In genomic region chr7:954330-955238, GRCh38 we compare ENCODE assay signal across 8 cellular contexts. TPM values are rescaled to one million over a fixed set of nuclear protein-coding genes. Genes with fewer than 3 reads are reported as not detected.
DNase-seq lines count a peak whose midpoint lies in the region; ATAC-seq and TF ChIP-seq lines count a peak whose summit lies in the region.

Gene ADAP1, minus strand, starts transcription at chr7:954680. Its CDS starts 203 bp downstream, at chr7:954477.

- H3K27ac ChIP-seq in RWPE2 (ENCODE audit: poor library complexity, severe bottlenecking) (peak within 1 kb of the TSS; percentile 65), iPS DF 6.9 (ENCODE audit: low read length) (no peak within 1 kb of the TSS)

- intact Hi-C loops in sciatic nerve (cut with DNase I) = loop anchor here (5.0 kb wide), 1 partner anchor 47 kb away; no protein-coding TSS in a partner anchor

- WGBS in iPS DF 6.9 (ENCODE audit: insufficient coverage, insufficient read length) = no CpG with 5 or more reads among the region's 115 CpGs

- no peaks in the 10 kb centered on the region for H3K36me3 ChIP-seq in RWPE2 (ENCODE audit: low read depth)
- no peaks in the 10 kb centered on the region for H3K36me3 ChIP-seq in iPS DF 6.9 (ENCODE audit: control insufficient read depth, insufficient read depth, low read length)

- DNase-seq in GM12865 (ENCODE audit: low read depth) (peak; percentile 86), RWPE2 (ENCODE audit: low spot score) (peak; percentile 54), iPS DF 6.9 (ENCODE audit: low read depth, low spot score) (no peak), sciatic nerve (ENCODE audit: low spot score) (no peak), NCI-H774 (lab: John Stamatoyannopoulos, UW) (no peak), SK-N-DZ (ENCODE audit: low spot score) (no peak)
- DNase-seq in activated naive CD8-positive, alpha-beta T cell treated with anti-CD3 and anti-CD28 coated beads, Interleukin-2, amount 50 U/mL, for 16 hours (ENCODE audit: low read depth, low spot score) = peak; percentile 27

- H3K4me1 ChIP-seq in RWPE2 (ENCODE audit: insufficient read depth, poor library complexity, severe bottlenecking) (peaks cover 5% of the 10 kb centered on the region), iPS DF 6.9 (ENCODE audit: control insufficient read depth, insufficient read depth, low read length) (peaks cover 4% of the 10 kb centered on the region; the same call in 1 of the 2 replicates)

- peak; percentile 64 for TF ChIP-seq CTCF in GM12865 (IDR thresholded peaks at IDR 0.05; ENCODE audit: insufficient read depth, low read depth, low read length, missing control alignments)
- TF ChIP-seq CTCF in RWPE2 (IDR thresholded peaks at IDR 0.05; ENCODE audit: poor library complexity, severe bottlenecking) = peak; percentile 91

- peak within 1 kb of the TSS; percentile 62 for H3K4me3 ChIP-seq in GM12865 (ENCODE audit: low read depth, low read length)
- peak within 1 kb of the TSS; percentile 98 for H3K4me3 ChIP-seq in RWPE2 (ENCODE audit: severe bottlenecking)
- H3K4me3 ChIP-seq in iPS DF 6.9 (ENCODE audit: low read length) = peak within 1 kb of the TSS; percentile 26; the same call in 1 of the 2 replicates

- H3K9me3 ChIP-seq in RWPE2 (ENCODE audit: severe bottlenecking) = no peaks in the 10 kb centered on the region
- H3K9me3 ChIP-seq in iPS DF 6.9 (ENCODE audit: control insufficient read depth, insufficient read depth, low read length) = no peaks in the 10 kb centered on the region

- ATAC-seq in HG02623 (IDR thresholded peaks at IDR 0.05; ENCODE audit: unreplicated experiment) = peak; percentile 43
- peak; percentile 55 for ATAC-seq in RWPE2 (ENCODE audit: low read depth)
- ATAC-seq in sciatic nerve = no peak

- H3K27me3 ChIP-seq in RWPE2 (ENCODE audit: insufficient read depth, poor library complexity, severe bottlenecking) (no peaks in the 10 kb centered on the region), iPS DF 6.9 (ENCODE audit: control insufficient read depth, insufficient read depth, low read length) (peaks cover 2% of the 10 kb centered on the region; the same call in 1 of the 2 replicates)

RNA-seq across cellular contexts. Expression of gene ADAP1, which starts in this region (rescaled TPM):
- 42.8 TPM for total RNA-seq in sciatic nerve
- 27.4 and 30.5 TPM in 2 replicates for polyA plus RNA-seq in SK-N-DZ (2014; cell fraction: cytosol; rRNA removed)
- 28.2 and 35.6 TPM in 2 replicates for polyA plus RNA-seq in SK-N-DZ (2014; cell fraction: nucleus; rRNA removed)

Comparison
In these comparisons a context has a peak if more than half of its experiments do, and no peak if none do; other contexts are left out.
1. DNase-seq: peak in GM12865 (single experiment), RWPE2 (single experiment) and activated naive CD8-positive, alpha-beta T cell treated with anti-CD3 and anti-CD28 coated beads, Interleukin-2, amount 50 U/mL, for 16 hours (single experiment); none in iPS DF 6.9 (single experiment), sciatic nerve (single experiment), NCI-H774 (single experiment) and SK-N-DZ (single experiment).
2. H3K4me3 ChIP-seq: peak in every context shown above with its lines; median percentile 98 in RWPE2; 62 in GM12865; 26 in iPS DF 6.9.